In the genomic region with DNA sequence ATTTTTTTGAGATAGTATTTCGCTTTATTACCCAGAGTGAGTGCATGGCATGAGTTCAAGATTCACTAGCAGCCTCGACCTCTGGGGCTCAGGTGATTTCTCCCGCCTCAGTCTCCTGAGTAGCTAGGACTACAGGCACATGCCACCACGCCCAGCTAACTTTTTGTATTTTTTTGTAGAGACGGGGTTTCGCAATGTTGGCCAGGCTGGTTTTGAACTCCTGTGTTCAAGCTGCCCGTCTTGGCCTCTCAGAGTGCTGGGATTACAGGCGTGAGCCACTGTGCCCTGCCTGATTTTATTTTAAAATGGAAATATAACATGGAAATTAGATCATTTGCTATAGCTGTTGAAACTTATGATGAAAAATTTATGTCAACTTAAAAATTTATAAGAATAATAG, we compare ENCODE assay signal across 3 cellular contexts.
A peak's percentile ranks its signal among the peaks of the same experiment; 100 is the strongest.
TF ChIP-seq lines count a peak whose summit lies in the region.

No MANE protein-coding gene starts in this region.

TF ChIP-seq in IMR-90, 13 proteins besides CTCF, POLR2A, EP300 and RAD21:
- 0 out of 2 replicates have a peak, but pooled peaks have one; percentile 15 for TF ChIP-seq CEBPB (IDR thresholded peaks at IDR 0.05; ENCODE audit: low read depth, low read length)
- TF ChIP-seq FOS (IDR thresholded peaks at IDR 0.05; ENCODE audit: low read depth, low read length), result no peak
- TF ChIP-seq, protein P1, sequence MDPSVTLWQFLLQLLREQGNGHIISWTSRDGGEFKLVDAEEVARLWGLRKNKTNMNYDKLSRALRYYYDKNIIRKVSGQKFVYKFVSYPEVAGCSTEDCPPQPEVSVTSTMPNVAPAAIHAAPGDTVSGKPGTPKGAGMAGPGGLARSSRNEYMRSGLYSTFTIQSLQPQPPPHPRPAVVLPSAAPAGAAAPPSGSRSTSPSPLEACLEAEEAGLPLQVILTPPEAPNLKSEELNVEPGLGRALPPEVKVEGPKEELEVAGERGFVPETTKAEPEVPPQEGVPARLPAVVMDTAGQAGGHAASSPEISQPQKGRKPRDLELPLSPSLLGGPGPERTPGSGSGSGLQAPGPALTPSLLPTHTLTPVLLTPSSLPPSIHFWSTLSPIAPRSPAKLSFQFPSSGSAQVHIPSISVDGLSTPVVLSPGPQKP (IDR thresholded peaks at IDR 0.05; ENCODE audit: borderline replicate concordance, low read depth, low read length), result no peak

TF ChIP-seq in PFSK-1, 5 proteins besides CTCF, POLR2A, EP300 and RAD21:
- TF ChIP-seq TAF1 (IDR thresholded peaks at IDR 0.05; ENCODE audit: borderline replicate concordance, insufficient read depth, low read length), result no peak
- TF ChIP-seq SIN3A (IDR thresholded peaks at IDR 0.05; ENCODE audit: borderline replicate concordance, insufficient read depth, low read length), result no peak
- TF ChIP-seq FOXP2 (optimal IDR thresholded peaks at IDR 0.05; ENCODE audit: borderline replicate concordance, extremely low read depth, extremely low read length, insufficient read depth), result no peak
- 0 out of 2 replicates have a peak, but pooled peaks have one; percentile 8 for TF ChIP-seq POLR2AphosphoS5 (IDR thresholded peaks at IDR 0.05; ENCODE audit: low read depth, low read length)
- TF ChIP-seq, protein P2, sequence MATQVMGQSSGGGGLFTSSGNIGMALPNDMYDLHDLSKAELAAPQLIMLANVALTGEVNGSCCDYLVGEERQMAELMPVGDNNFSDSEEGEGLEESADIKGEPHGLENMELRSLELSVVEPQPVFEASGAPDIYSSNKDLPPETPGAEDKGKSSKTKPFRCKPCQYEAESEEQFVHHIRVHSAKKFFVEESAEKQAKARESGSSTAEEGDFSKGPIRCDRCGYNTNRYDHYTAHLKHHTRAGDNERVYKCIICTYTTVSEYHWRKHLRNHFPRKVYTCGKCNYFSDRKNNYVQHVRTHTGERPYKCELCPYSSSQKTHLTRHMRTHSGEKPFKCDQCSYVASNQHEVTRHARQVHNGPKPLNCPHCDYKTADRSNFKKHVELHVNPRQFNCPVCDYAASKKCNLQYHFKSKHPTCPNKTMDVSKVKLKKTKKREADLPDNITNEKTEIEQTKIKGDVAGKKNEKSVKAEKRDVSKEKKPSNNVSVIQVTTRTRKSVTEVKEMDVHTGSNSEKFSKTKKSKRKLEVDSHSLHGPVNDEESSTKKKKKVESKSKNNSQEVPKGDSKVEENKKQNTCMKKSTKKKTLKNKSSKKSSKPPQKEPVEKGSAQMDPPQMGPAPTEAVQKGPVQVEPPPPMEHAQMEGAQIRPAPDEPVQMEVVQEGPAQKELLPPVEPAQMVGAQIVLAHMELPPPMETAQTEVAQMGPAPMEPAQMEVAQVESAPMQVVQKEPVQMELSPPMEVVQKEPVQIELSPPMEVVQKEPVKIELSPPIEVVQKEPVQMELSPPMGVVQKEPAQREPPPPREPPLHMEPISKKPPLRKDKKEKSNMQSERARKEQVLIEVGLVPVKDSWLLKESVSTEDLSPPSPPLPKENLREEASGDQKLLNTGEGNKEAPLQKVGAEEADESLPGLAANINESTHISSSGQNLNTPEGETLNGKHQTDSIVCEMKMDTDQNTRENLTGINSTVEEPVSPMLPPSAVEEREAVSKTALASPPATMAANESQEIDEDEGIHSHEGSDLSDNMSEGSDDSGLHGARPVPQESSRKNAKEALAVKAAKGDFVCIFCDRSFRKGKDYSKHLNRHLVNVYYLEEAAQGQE (IDR thresholded peaks at IDR 0.05; ENCODE audit: insufficient read depth in 1 of 2, low read depth in 2 of 2, low read length in 2 of 2), result no peak

TF ChIP-seq in H1, 55 proteins besides CTCF, POLR2A, EP300 and RAD21:
- TF ChIP-seq RNF2 (IDR thresholded peaks at IDR 0.05; ENCODE audit: borderline replicate concordance, low read depth, low read length, missing control alignments, poor library complexity, severe bottlenecking) (no peak), CEBPB (IDR thresholded peaks at IDR 0.05; ENCODE audit: low read depth, low read length) (peak; percentile 16; the same call in 1 of the 2 replicates)
